Comparison of ENCODE assay signal across 8 cellular contexts in the genomic region with DNA sequence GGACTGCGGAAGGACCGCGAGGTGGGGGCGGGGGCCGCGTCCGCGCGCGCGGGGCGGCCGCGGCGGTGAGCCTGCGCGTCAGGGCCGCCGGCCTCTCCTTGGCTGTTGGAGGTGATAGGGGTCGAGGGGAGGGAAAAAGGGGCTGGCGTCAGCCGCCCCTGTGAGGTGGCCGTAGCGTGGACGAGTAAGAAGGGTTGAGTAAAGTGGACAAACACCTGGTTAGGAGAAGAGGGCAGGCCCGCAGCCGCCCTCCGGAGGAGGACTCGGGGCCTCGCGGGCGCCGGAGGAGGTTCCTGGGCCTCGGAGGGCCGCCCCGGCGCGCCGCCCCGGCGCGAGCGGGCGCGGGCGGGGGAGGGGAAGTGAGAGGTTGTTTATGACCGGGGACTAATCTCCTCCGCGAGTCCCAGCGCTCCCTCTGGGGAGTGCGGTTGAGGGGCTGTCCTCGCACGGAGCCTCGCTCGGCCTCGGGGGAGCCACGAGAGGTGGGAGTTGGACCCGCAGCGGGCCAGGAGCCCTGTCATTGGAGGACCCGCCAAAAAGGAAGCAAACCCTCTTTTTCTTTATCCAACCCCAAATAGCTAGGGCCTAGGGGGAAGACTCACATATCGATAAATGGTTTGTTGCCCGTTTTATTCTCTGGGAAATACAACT. TPM values are rescaled to one million over a fixed set of nuclear protein-coding genes. Genes with fewer than 3 reads are reported as not detected.
DNase-seq lines count a peak whose midpoint lies in the region; ATAC-seq and TF ChIP-seq lines count a peak whose summit lies in the region.

No MANE protein-coding gene starts in this region.

- H3K27me3 ChIP-seq in right lobe of liver = no peaks in the 10 kb centered on the region

- ATAC-seq in GM18505 (IDR thresholded peaks at IDR 0.05; ENCODE audit: unreplicated experiment) = peak; percentile 41
- peak; percentile 29 for ATAC-seq in HG02571 (IDR thresholded peaks at IDR 0.05; ENCODE audit: unreplicated experiment)
- ATAC-seq in right lobe of liver = peak; percentile 50 to 68 (median 64)

- no peak for TF ChIP-seq CTCF in NB4 (IDR thresholded peaks at IDR 0.05; ENCODE audit: low read depth, low read length)
- TF ChIP-seq CTCF in right lobe of liver (IDR thresholded peaks at IDR 0.05) = no peak

- peaks cover 0 to 23% (median 5%) of the 10 kb centered on the region in 4 donors for H3K36me3 ChIP-seq in right lobe of liver

- intact Hi-C loops in right lobe of liver (cut with DNase I) = loop anchor here in 1 of 2 donors (10.0 kb wide), 1 partner anchor 131 kb away; the partner anchor contains the start of gene WDFY2

- TF ChIP-seq POLR2A in GM18505 (IDR thresholded peaks at IDR 0.05; ENCODE audit: borderline replicate concordance, extremely low read depth, insufficient read depth, insufficient read length) = peak; percentile 77
- TF ChIP-seq POLR2A in NB4 (IDR thresholded peaks at IDR 0.05; ENCODE audit: extremely low read depth, insufficient read length) = no peak
- peak; percentile 85 for TF ChIP-seq POLR2A in right lobe of liver (IDR thresholded peaks at IDR 0.05)

- H3K4me3 ChIP-seq in NB4 (ENCODE audit: low read depth, low read length) (peak overlapping the region; percentile 70), right lobe of liver (peak overlapping the region; percentile 61 to 74 (median 63))

- peaks cover 0 to 24% (median 9%) of the 10 kb centered on the region in 4 donors for H3K4me1 ChIP-seq in right lobe of liver

- peak overlapping the region; percentile 98 to 99 (median 99) for H3K27ac ChIP-seq in right lobe of liver

- DNase-seq in NB4 (ENCODE audit: low read depth) (peak; percentile 99), cerebellum (ENCODE audit: low spot score) (peak; percentile 69), right lobe of liver (no peak), EL (no peak)
- peak; percentile 61 to 76 (median 70) for DNase-seq in activated CD4-positive, CD25-positive, alpha-beta regulatory T cell (lab: John Stamatoyannopoulos, UW)
- peak; percentile 81 for DNase-seq in stimulated activated CD4-positive, alpha-beta T cell treated with anti-CD3 and anti-CD28 coated beads, Interleukin-4, amount 100 ng/mL, for 24 hours

- WGBS in right lobe of liver (ENCODE audit: insufficient coverage, low coverage, low lambda C conversion rate, missing lambda C conversion rate) = under 1% methylated on average over 34 of the region's 62 CpGs

- H3K9me3 ChIP-seq in right lobe of liver = no peaks in the 10 kb centered on the region

RNA-seq across cellular contexts. Expression of gene INTS6, which starts 0.6 kb away (rescaled TPM):
- 50.3 TPM for total RNA-seq in cerebellum
- total RNA-seq in right lobe of liver = 10 to 100 TPM; 21.7 to 40.8 (median 32.7) TPM

Comparison
In these comparisons a context has a peak if more than half of its experiments do, and no peak if none do; other contexts are left out.
1. DNase-seq: peak in NB4 (single experiment), activated CD4-positive, CD25-positive, alpha-beta regulatory T cell (4 of 4), cerebellum (single experiment) and stimulated activated CD4-positive, alpha-beta T cell treated with anti-CD3 and anti-CD28 coated beads, Interleukin-4, amount 100 ng/mL, for 24 hours (single experiment); none in right lobe of liver (0 of 3) and EL (single experiment).
2. Peak in every context shown above with its lines, with median percentiles within 50 percentile points of each other: ATAC-seq.